ENCODE assay signal across 12 cellular contexts in genomic region chr16:14102925-14103720, GRCh38.
"Had no signal": no experiment of that assay in that cellular context is flagged by ENCODE, and none has a peak within 500 bp of the region (broad histone marks: within the 10 kb centered on the region; RNA-seq: fewer than 3 reads in every experiment).

No MANE protein-coding gene starts in this region.

- H3K4me3 Mint-ChIP-seq: activated CD4-positive, alpha-beta memory T cell treated with anti-CD3 and anti-CD28 coated beads for 36 hours; activated naive CD8-positive, alpha-beta T cell treated with anti-CD3 and anti-CD28 coated beads, Interleukin-2, amount 10 ng/mL, durations not matched to agents 7 days and 5 days; nephron progenitor cell; stimulated activated effector memory CD8-positive, alpha-beta T cell treated with anti-CD3 and anti-CD28 coated beads, Interleukin-12 subunit alpha, Interleukin-12 subunit beta, amount 100 ng/mL, for 72 hours had no signal

- DNase-seq: activated CD4-positive, alpha-beta memory T cell treated with anti-CD3 and anti-CD28 coated beads for 36 hours; activated gamma-delta T cell treated with Interleukin-2 at 50 U/mL for 16 hours; activated naive CD8-positive, alpha-beta T cell treated with anti-CD3 and anti-CD28 coated beads, Interleukin-2, amount 10 ng/mL, durations not matched to agents 7 days and 5 days; activated T-cell treated with anti-CD3 and anti-CD28 coated beads, Interleukin-2, amount 50 U/mL, for 48 hours; hippocampal formation; kidney glomerular epithelial cell; nephron progenitor cell; substantia nigra; T-helper 9 cell had no signal

- H3K36me3 Mint-ChIP-seq: activated naive CD8-positive, alpha-beta T cell treated with anti-CD3 and anti-CD28 coated beads, Interleukin-2, amount 10 ng/mL, durations not matched to agents 7 days and 5 days; stimulated activated effector memory CD8-positive, alpha-beta T cell treated with anti-CD3 and anti-CD28 coated beads, Interleukin-12 subunit alpha, Interleukin-12 subunit beta, amount 100 ng/mL, for 72 hours had no signal

- H3K27me3 Mint-ChIP-seq: activated CD4-positive, alpha-beta memory T cell treated with anti-CD3 and anti-CD28 coated beads for 36 hours; activated naive CD8-positive, alpha-beta T cell treated with anti-CD3 and anti-CD28 coated beads, Interleukin-2, amount 10 ng/mL, durations not matched to agents 7 days and 5 days had no signal

- H3K27me3 ChIP-seq: ascending aorta had no signal

- H3K9me3 Mint-ChIP-seq: activated CD4-positive, alpha-beta memory T cell treated with anti-CD3 and anti-CD28 coated beads for 36 hours; activated naive CD8-positive, alpha-beta T cell treated with anti-CD3 and anti-CD28 coated beads, Interleukin-2, amount 10 ng/mL, durations not matched to agents 7 days and 5 days; stimulated activated effector memory CD8-positive, alpha-beta T cell treated with anti-CD3 and anti-CD28 coated beads, Interleukin-12 subunit alpha, Interleukin-12 subunit beta, amount 100 ng/mL, for 72 hours had no signal

- H3K9me3 ChIP-seq: ascending aorta had no signal

- H3K36me3 ChIP-seq: ascending aorta had no signal

- ATAC-seq: stimulated activated effector memory CD8-positive, alpha-beta T cell treated with anti-CD3 and anti-CD28 coated beads, Interleukin-12 subunit alpha, Interleukin-12 subunit beta, amount 100 ng/mL, for 72 hours had no signal

- H3K27ac ChIP-seq: ascending aorta had no signal

- H3K27ac Mint-ChIP-seq: activated CD4-positive, alpha-beta memory T cell treated with anti-CD3 and anti-CD28 coated beads for 36 hours; activated naive CD8-positive, alpha-beta T cell treated with anti-CD3 and anti-CD28 coated beads, Interleukin-2, amount 10 ng/mL, durations not matched to agents 7 days and 5 days; stimulated activated effector memory CD8-positive, alpha-beta T cell treated with anti-CD3 and anti-CD28 coated beads, Interleukin-12 subunit alpha, Interleukin-12 subunit beta, amount 100 ng/mL, for 72 hours had no signal

- H3K4me3 ChIP-seq: ascending aorta, lung had no signal
